21 cellular contexts compared by ENCODE assay signal in genomic region chr7:37047260-37047659, GRCh38.
"Had no signal": no experiment of that assay in that cellular context is flagged by ENCODE, and none has a peak within 500 bp of the region (broad histone marks: within the 10 kb centered on the region; RNA-seq: fewer than 3 reads in every experiment).

No MANE protein-coding gene starts in this region.

- ATAC-seq: activated CD8-positive, alpha-beta T cell treated with anti-CD3 and anti-CD28 coated beads for 36 hours; foreskin keratinocyte; lower lobe of right lung; pancreas; stimulated activated naive CD8-positive, alpha-beta T cell treated with anti-CD3 and anti-CD28 coated beads, Interleukin-15, amount 100 ng/mL, for 72 hours had no signal

- H3K36me3 ChIP-seq: lower lobe of right lung, pancreas, sigmoid colon had no signal

- H3K4me3 Mint-ChIP-seq: activated CD8-positive, alpha-beta T cell treated with anti-CD3 and anti-CD28 coated beads for 36 hours; activated naive CD8-positive, alpha-beta T cell treated with anti-CD3 and anti-CD28 coated beads, Interleukin-2, amount 10 ng/mL, durations not matched to agents 7 days and 5 days; brain; immature natural killer cell; stimulated activated naive CD8-positive, alpha-beta T cell treated with anti-CD3 and anti-CD28 coated beads, Interleukin-15, amount 100 ng/mL, for 72 hours; T-helper 1 cell treated with Interleukin-12 subunit alpha and Interleukin-12 subunit beta and Interleukin-4 antibody, amounts not matched to agents 30 μg/mL and 1 μg/mL, for 36 hours had no signal

- H3K36me3 Mint-ChIP-seq: brain had no signal

- H3K27me3 ChIP-seq: foreskin keratinocyte, pancreas, sigmoid colon, testis had no signal

- H3K27me3 Mint-ChIP-seq: activated CD8-positive, alpha-beta T cell treated with anti-CD3 and anti-CD28 coated beads for 36 hours; activated naive CD8-positive, alpha-beta T cell treated with anti-CD3 and anti-CD28 coated beads, Interleukin-2, amount 10 ng/mL, durations not matched to agents 7 days and 5 days; brain; stimulated activated naive CD8-positive, alpha-beta T cell treated with anti-CD3 and anti-CD28 coated beads, Interleukin-15, amount 100 ng/mL, for 72 hours had no signal

- H3K4me3 ChIP-seq: coronary artery, lower lobe of right lung, pancreas, sigmoid colon, testis had no signal

- DNase-seq: activated CD4-positive, alpha-beta T cell treated with anti-CD3 and anti-CD28 coated beads for 4 hours; activated CD8-positive, alpha-beta memory T cell treated with anti-CD3 and anti-CD28 coated beads, Interleukin-2, amount 50 U/mL, for 4 hours; activated CD8-positive, alpha-beta T cell treated with anti-CD3 and anti-CD28 coated beads for 36 hours; activated gamma-delta T cell treated with Interleukin-2 at 50 U/mL for 16 hours; activated naive CD8-positive, alpha-beta T cell treated with anti-CD3 and anti-CD28 coated beads, Interleukin-2, amount 10 ng/mL, durations not matched to agents 7 days and 5 days; activated T-cell treated with anti-CD3 and anti-CD28 coated beads, Interleukin-2, amount 50 U/mL, for 48 hours; central memory CD4-positive, alpha-beta T cell; effector CD8-positive, alpha-beta T cell; foreskin keratinocyte; immature natural killer cell; left colon; lower lobe of right lung; midbrain; pancreas; sigmoid colon; stimulated activated CD4-positive, alpha-beta T cell treated with anti-CD3 and anti-CD28 coated beads, Interleukin-1b, Interleukin-23, amount 100 ng/mL, for 48 hours; stimulated activated naive CD8-positive, alpha-beta T cell treated with anti-CD3 and anti-CD28 coated beads, Interleukin-15, amount 100 ng/mL, for 72 hours; testis had no signal

- H3K9me3 Mint-ChIP-seq: activated naive CD8-positive, alpha-beta T cell treated with anti-CD3 and anti-CD28 coated beads, Interleukin-2, amount 10 ng/mL, durations not matched to agents 7 days and 5 days; brain; immature natural killer cell; T-helper 1 cell treated with Interleukin-12 subunit alpha and Interleukin-12 subunit beta and Interleukin-4 antibody, amounts not matched to agents 30 μg/mL and 1 μg/mL, for 36 hours had no signal

- H3K27ac Mint-ChIP-seq: activated CD8-positive, alpha-beta T cell treated with anti-CD3 and anti-CD28 coated beads for 36 hours; activated naive CD8-positive, alpha-beta T cell treated with anti-CD3 and anti-CD28 coated beads, Interleukin-2, amount 10 ng/mL, durations not matched to agents 7 days and 5 days; stimulated activated naive CD8-positive, alpha-beta T cell treated with anti-CD3 and anti-CD28 coated beads, Interleukin-15, amount 100 ng/mL, for 72 hours; T-helper 1 cell treated with Interleukin-12 subunit alpha and Interleukin-12 subunit beta and Interleukin-4 antibody, amounts not matched to agents 30 μg/mL and 1 μg/mL, for 36 hours had no signal

- H3K4me1 ChIP-seq: foreskin keratinocyte, lower lobe of right lung, pancreas, sigmoid colon, testis had no signal

- H3K9me3 ChIP-seq: lower lobe of right lung, pancreas, sigmoid colon, testis had no signal

- FAIRE-seq: pancreas had no signal

- H3K27ac ChIP-seq: coronary artery, foreskin keratinocyte, lower lobe of right lung, pancreas, sigmoid colon, testis had no signal
